In the genomic region with DNA sequence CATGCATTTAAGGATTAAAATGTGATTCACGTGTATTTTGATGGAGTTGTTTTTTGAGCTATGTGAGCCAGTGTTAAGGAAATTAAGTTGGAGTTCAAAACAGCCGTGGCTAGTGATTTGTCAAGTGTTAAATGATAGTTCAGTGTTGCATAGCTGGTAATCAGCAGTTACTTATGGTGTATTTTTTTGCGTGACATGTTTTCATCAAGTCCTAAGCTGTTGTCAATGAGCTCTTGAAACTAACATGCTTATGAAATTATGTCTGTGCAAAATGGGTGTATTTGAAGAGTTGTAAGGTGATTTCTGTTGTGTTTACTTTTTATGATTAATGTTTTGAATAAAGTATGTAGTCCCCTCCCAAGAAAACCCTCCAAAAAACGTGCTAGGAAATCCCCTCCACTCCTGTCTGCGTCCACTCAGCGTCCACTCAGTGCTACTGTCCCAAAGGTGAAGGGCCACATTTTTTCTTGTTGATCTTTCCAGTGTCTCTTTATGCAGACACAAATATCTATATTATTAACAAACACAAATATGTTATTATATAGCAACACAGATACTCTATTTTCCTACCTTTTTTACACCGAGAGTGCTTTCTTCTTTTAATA, we compare ENCODE assay signal across 9 cellular contexts. TPM values are rescaled to one million over a fixed set of nuclear protein-coding genes. Genes with fewer than 3 reads are reported as not detected.
A peak's percentile ranks its signal among the peaks of the same experiment; 100 is the strongest.
DNase-seq lines count a peak whose midpoint lies in the region; ATAC-seq and TF ChIP-seq lines count a peak whose summit lies in the region.
"Had no signal": no experiment of that assay in that cellular context is flagged by ENCODE, and none has a peak within 500 bp of the region (broad histone marks: within the 10 kb centered on the region; RNA-seq: fewer than 3 reads in every experiment).

No MANE protein-coding gene starts in this region.

- no peaks in the 10 kb centered on the region for H3K9me3 Mint-ChIP-seq in Calu3 (ENCODE audit: low read depth, unreplicated experiment)
- no peaks in the 10 kb centered on the region for H3K9me3 Mint-ChIP-seq in IgD-negative memory B cell

- H3K4me3 ChIP-seq in dorsolateral prefrontal cortex (peak overlapping the region in 23 of 59 donors; percentile 1 to 30 (median 13)), parathyroid adenoma (ENCODE audit: low read depth, low read length) (no peak overlapping the region)
- H3K4me3 ChIP-seq: mucosa of descending colon had no signal

- CTCF ChIA-PET in Calu3 (lab: Charles Lee): interaction anchor here (0.6 to 2.0 kb wide), 11 partner anchors 9 to 274 kb away, joined by 3 to 9 read pairs (median 4); no protein-coding TSS in a partner anchor

- H3K36me3 Mint-ChIP-seq in Calu3 (ENCODE audit: insufficient read depth, unreplicated experiment) (peaks cover 30% of the 10 kb centered on the region), IgD-negative memory B cell (no peaks in the 10 kb centered on the region)

- no peak overlapping the region for H2AFZ ChIP-seq in parathyroid adenoma

- no peak overlapping the region for H3K9ac ChIP-seq in parathyroid adenoma

- ATAC-seq in HG02588 (IDR thresholded peaks at IDR 0.05; ENCODE audit: unreplicated experiment) (no peak), GM19395 (IDR thresholded peaks at IDR 0.05; ENCODE audit: unreplicated experiment) (no peak), HG02981 (IDR thresholded peaks at IDR 0.05; ENCODE audit: unreplicated experiment) (no peak)

- TSS peak; percentile 89 for BruUV-seq in Calu3 (replicated peaks; lab: Mats Ljungman, UMichigan)

- DNase-seq in Calu3: no peak
- no peak for DNase-seq in dorsolateral prefrontal cortex
- no peak for DNase-seq in NK-92 treated with Interleukin-12 subunit alpha and Interleukin-12 subunit beta, amount 100 ng/mL, for 24 hours (lab: John Stamatoyannopoulos, UW)

- H3K36me3 ChIP-seq in parathyroid adenoma (ENCODE audit: control insufficient read depth, insufficient read depth, low read length): no peaks in the 10 kb centered on the region

- no peaks in the 10 kb centered on the region for H3K27me3 ChIP-seq in dorsolateral prefrontal cortex
- H3K27me3 ChIP-seq in parathyroid adenoma (ENCODE audit: control insufficient read depth, insufficient read depth, low read length): no peaks in the 10 kb centered on the region

- H3K9me3 ChIP-seq in parathyroid adenoma (ENCODE audit: control insufficient read depth, low read length): no peaks in the 10 kb centered on the region
- H3K9me3 ChIP-seq: mucosa of descending colon had no signal

- H3K27me3 Mint-ChIP-seq in Calu3 (ENCODE audit: unreplicated experiment) (no peaks in the 10 kb centered on the region), IgD-negative memory B cell (no peaks in the 10 kb centered on the region)

- H3K27ac ChIP-seq in dorsolateral prefrontal cortex (peak overlapping the region in 31 of 59 donors; percentile 0 to 72 (median 35)), parathyroid adenoma (no peak overlapping the region)

- H3K79me2 ChIP-seq in parathyroid adenoma: peaks cover 31% of the 10 kb centered on the region

- H3K4me1 Mint-ChIP-seq in Calu3 (ENCODE audit: low read depth, unreplicated experiment): peaks cover 85% of the 10 kb centered on the region
- H3K4me1 Mint-ChIP-seq in IgD-negative memory B cell: peaks cover 47 to 57% (median 53%) of the 10 kb centered on the region in 3 donors

- H3K4me1 ChIP-seq in parathyroid adenoma: peaks cover 17% of the 10 kb centered on the region

- H3K27ac Mint-ChIP-seq in Calu3 (ENCODE audit: unreplicated experiment) (peak overlapping the region; percentile 87), IgD-negative memory B cell (peak overlapping the region; percentile 31 to 77 (median 60))

- H3K4me3 Mint-ChIP-seq in Calu3 (ENCODE audit: low read depth, unreplicated experiment): peak overlapping the region; percentile 61
- H3K4me3 Mint-ChIP-seq in IgD-negative memory B cell: peak overlapping the region; percentile 14 to 84 (median 63)

- TF ChIP-seq CTCF in Calu3 (IDR thresholded peaks at IDR 0.05; ENCODE audit: unreplicated experiment) (no peak), dorsolateral prefrontal cortex (IDR thresholded peaks at IDR 0.05 in 54 of 56, conservative IDR thresholded peaks at IDR 0.05 in 2 of 56; ENCODE audit: low read depth in 1 of 56, partially characterized antibody in 56 of 56) (no peak), parathyroid adenoma (IDR thresholded peaks at IDR 0.05) (no peak)

- intact Hi-C loops in Calu3 (cut with micrococcal nuclease; ENCODE audit: unreplicated experiment) (loop anchor here (2.0 kb wide), 1 partner anchor 107 kb away; no protein-coding TSS in a partner anchor), dorsolateral prefrontal cortex (cut with DNase I) (loop anchor here (2.0 to 10.0 kb wide), 5 partner anchors 39 to 218 kb away; no protein-coding TSS in a partner anchor)

- H3K4me2 ChIP-seq in parathyroid adenoma (ENCODE audit: low read length): peak overlapping the region; percentile 25

RNA-seq across cellular contexts. Expression of a gene that starts 30.0 kb away (rescaled TPM):
- total RNA-seq in Calu3 (2022) (141 and 152 TPM in 2 replicates), dorsolateral prefrontal cortex (100 to 1,000 TPM in 1 of 120 experiments, 10 to 100 TPM in 119; 58.1 to 104 (median 76.8) TPM)
- polyA plus RNA-seq in IgD-negative memory B cell: 95.8 TPM
